Comparison of ENCODE assay signal across 22 cellular contexts in the genomic region with DNA sequence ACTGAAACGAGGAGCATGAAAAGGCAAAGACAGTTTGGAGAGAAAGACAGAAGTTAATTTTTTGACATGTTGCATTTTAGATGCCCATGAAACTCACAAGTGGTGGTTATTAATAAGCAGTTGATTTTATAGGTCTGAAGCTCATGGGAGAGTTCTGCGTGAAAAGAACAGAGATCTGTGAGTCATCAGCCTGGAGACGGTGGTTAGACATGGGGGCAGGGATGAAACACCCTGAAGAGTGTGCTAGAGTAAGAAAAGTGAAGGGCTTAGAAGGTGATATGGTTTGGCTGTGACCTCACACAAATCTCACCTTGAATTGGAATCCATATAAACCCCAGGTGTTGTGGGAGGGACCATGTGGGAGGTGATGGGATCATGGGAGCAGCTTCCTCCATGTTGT.
DNase-seq lines count a peak whose midpoint lies in the region; FAIRE-seq and TF ChIP-seq lines count a peak whose summit lies in the region.
"Had no signal": no experiment of that assay in that cellular context is flagged by ENCODE, and none has a peak within 500 bp of the region (broad histone marks: within the 10 kb centered on the region; RNA-seq: fewer than 3 reads in every experiment).

No MANE protein-coding gene starts in this region.

- H4K8ac ChIP-seq in trophoblast cell (ENCODE audit: low read depth, low read length) = no peak overlapping the region

- H4K91ac ChIP-seq in trophoblast cell (ENCODE audit: low read depth, low read length) = peak overlapping the region; percentile 35

- no peak overlapping the region for H2AK5ac ChIP-seq in trophoblast cell (ENCODE audit: low read length)

- no peak overlapping the region for H3K18ac ChIP-seq in trophoblast cell (ENCODE audit: low read length)

- H3K4me3 Mint-ChIP-seq in astrocyte (ENCODE audit: unreplicated experiment) = no peak overlapping the region
- H3K4me3 Mint-ChIP-seq: CD8-positive, alpha-beta memory T cell; HFFc6 had no signal

- H3K4me1 Mint-ChIP-seq in astrocyte (ENCODE audit: low read depth, unreplicated experiment) = peaks cover 10% of the 10 kb centered on the region
- H3K4me1 Mint-ChIP-seq: CD8-positive, alpha-beta memory T cell had no signal

- no peak overlapping the region for H3K27ac ChIP-seq in astrocyte (ENCODE audit: low read depth, low read length)
- H3K27ac ChIP-seq in trophoblast cell (ENCODE audit: low read depth, low read length) = no peak overlapping the region
- H3K27ac ChIP-seq: RWPE1 had no signal

- no CpG with 5 or more reads among the region's 3 CpGs for WGBS in trophoblast cell (ENCODE audit: extremely low coverage, insufficient coverage, insufficient read length)

- H3K27me3 ChIP-seq in astrocyte (ENCODE audit: insufficient read depth, low read length) (no peaks in the 10 kb centered on the region), trophoblast cell (ENCODE audit: insufficient read depth, low read length) (no peaks in the 10 kb centered on the region)

- H4K20me1 ChIP-seq in astrocyte (ENCODE audit: insufficient read depth, low read length) = no peaks in the 10 kb centered on the region

- H3K4me1 ChIP-seq in astrocyte (ENCODE audit: insufficient read depth, low read length) (no peaks in the 10 kb centered on the region), trophoblast cell (ENCODE audit: control insufficient read depth in 1 of 2, insufficient read depth in 2 of 2, low read length in 2 of 2) (peaks cover 0 to 6% of the 10 kb centered on the region in 2 experiments)

- no peaks in the 10 kb centered on the region for H3K79me2 ChIP-seq in astrocyte (ENCODE audit: insufficient read depth, low read length)
- H3K79me2 ChIP-seq in trophoblast cell (ENCODE audit: control insufficient read depth, insufficient read depth, low read length, poor library complexity) = no peaks in the 10 kb centered on the region

- no peak overlapping the region for H3K14ac ChIP-seq in trophoblast cell (ENCODE audit: low read length)

- no peak overlapping the region for H2BK12ac ChIP-seq in trophoblast cell (ENCODE audit: low read length)

- peaks cover 14% of the 10 kb centered on the region for H3K9me3 Mint-ChIP-seq in astrocyte (ENCODE audit: unreplicated experiment)

- no peak overlapping the region for H3K4me2 ChIP-seq in astrocyte (ENCODE audit: low read length)
- no peak overlapping the region for H3K4me2 ChIP-seq in trophoblast cell (ENCODE audit: low read length)

- H3K23ac ChIP-seq in trophoblast cell (ENCODE audit: low read length) = no peak overlapping the region

- H4K12ac ChIP-seq in trophoblast cell (ENCODE audit: low read depth, low read length) = no peak overlapping the region

- no peak overlapping the region for H2AFZ ChIP-seq in astrocyte (ENCODE audit: low read depth, low read length)
- no peak overlapping the region for H2AFZ ChIP-seq in trophoblast cell (ENCODE audit: insufficient read depth, low read length, poor library complexity)

- no peaks in the 10 kb centered on the region for H3K36me3 ChIP-seq in astrocyte (ENCODE audit: insufficient read depth, low read length)
- peaks cover 0 to 2% of the 10 kb centered on the region in 2 experiments for H3K36me3 ChIP-seq in trophoblast cell (ENCODE audit: control insufficient read depth in 1 of 2, insufficient read depth in 2 of 2, low read length in 2 of 2)

- H3K9me3 ChIP-seq in astrocyte (ENCODE audit: insufficient read depth, low read depth, low read length) (no peaks in the 10 kb centered on the region), trophoblast cell (ENCODE audit: insufficient read depth, low read depth, low read length) (peaks cover 5% of the 10 kb centered on the region)

- no peaks in the 10 kb centered on the region for H3K27me3 Mint-ChIP-seq in astrocyte (ENCODE audit: low read depth, unreplicated experiment)
- H3K27me3 Mint-ChIP-seq: CD8-positive, alpha-beta memory T cell had no signal

- no peak overlapping the region for H2BK120ac ChIP-seq in trophoblast cell (ENCODE audit: insufficient read depth, low read length, poor library complexity)

- TF ChIP-seq CTCF in astrocyte (IDR thresholded peaks at IDR 0.05; ENCODE audit: insufficient read depth, low read depth, low read length) = no peak

- DNase-seq in AG08395 (ENCODE audit: low spot score) (peak; percentile 39), HT1080 (ENCODE audit: low read depth) (peak; percentile 50), astrocyte (ENCODE audit: low read depth) (no peak), trophoblast cell (no peak), DMS53 (lab: John Stamatoyannopoulos, UW) (no peak), NCI-H226 (no peak), NCI-H146 treated with DMSO at 0.1 percent for 48 hours (lab: John Stamatoyannopoulos, UW; ENCODE audit: unreplicated experiment) (no peak)
- no peak for DNase-seq in activated CD4-positive, CD25-positive, alpha-beta regulatory T cell treated with anti-CD3 and anti-CD28 coated beads, Interleukin-2, amount 50 U/mL, for 72 hours
- DNase-seq: C1 segment of cervical spinal cord; CD8-positive, alpha-beta memory T cell; HFFc6; IMR-90; NCI-H1092 treated with DMSO at 0.1 percent for 48 hours; NCI-H146; NCI-H2081; NCI-H2171 treated with DMSO at 0.1 percent for 48 hours; NK-92 treated with Interleukin-12 subunit alpha and Interleukin-12 subunit beta, amount 100 ng/mL, for 24 hours; OCI-M1; SIG-M5 had no signal

- FAIRE-seq in astrocyte (lab: Jason Lieb, UNC) = no peak
- FAIRE-seq: A204.1, H54 had no signal

- H2BK5ac ChIP-seq in trophoblast cell (ENCODE audit: low read depth, low read length, poor library complexity) = no peak overlapping the region

- H3K79me1 ChIP-seq in trophoblast cell (ENCODE audit: low read length) = peaks cover 2% of the 10 kb centered on the region

- peak overlapping the region; percentile 55 for H3K27ac Mint-ChIP-seq in astrocyte (ENCODE audit: unreplicated experiment)
- H3K27ac Mint-ChIP-seq: CD8-positive, alpha-beta memory T cell; HFFc6 had no signal

- peaks cover 2% of the 10 kb centered on the region for H3K36me3 Mint-ChIP-seq in astrocyte (ENCODE audit: low read depth, unreplicated experiment)
- H3K36me3 Mint-ChIP-seq: CD8-positive, alpha-beta memory T cell had no signal

- H3K9ac ChIP-seq in astrocyte (ENCODE audit: low read length) (no peak overlapping the region), trophoblast cell (ENCODE audit: low read length) (no peak overlapping the region)

- no peak overlapping the region for H3K4me3 ChIP-seq in astrocyte (ENCODE audit: insufficient read depth, low read depth, low read length)
- no peak overlapping the region for H3K4me3 ChIP-seq in trophoblast cell (ENCODE audit: low read depth, low read length)

- H3K4ac ChIP-seq in trophoblast cell (ENCODE audit: low read depth, low read length) = no peak overlapping the region

Comparison
In these comparisons a context has a peak if more than half of its experiments do, and no peak if none do; other contexts are left out.
1. DNase-seq: peak in AG08395 (single experiment) and HT1080 (single experiment); none in astrocyte (single experiment), trophoblast cell (0 of 2), DMS53 (single experiment), NCI-H226 (single experiment), NCI-H146 treated with DMSO at 0.1 percent for 48 hours (single experiment) and activated CD4-positive, CD25-positive, alpha-beta regulatory T cell treated with anti-CD3 and anti-CD28 coated beads, Interleukin-2, amount 50 U/mL, for 72 hours (single experiment).